In the genomic region with DNA sequence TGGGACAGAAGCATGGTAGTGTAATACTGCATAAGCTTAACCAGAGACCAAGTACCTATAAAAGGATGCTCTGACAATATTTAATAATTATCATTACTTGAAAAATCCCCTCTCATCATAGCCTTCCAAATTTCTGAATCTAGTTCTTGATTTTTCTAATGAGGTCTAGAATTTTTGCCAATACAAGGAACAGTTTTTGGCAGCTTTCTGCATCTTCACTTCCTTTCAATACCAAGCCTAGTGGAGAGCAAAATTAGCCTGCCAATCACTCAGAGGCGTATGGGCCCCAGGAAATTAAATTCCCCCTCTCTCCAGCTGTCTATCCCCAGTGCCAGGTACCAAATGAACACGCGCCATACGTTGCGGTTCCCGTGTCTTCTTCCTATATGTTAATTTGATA, we compare ENCODE assay signal across 25 cellular contexts.
"Had no signal": no experiment of that assay in that cellular context is flagged by ENCODE, and none has a peak within 500 bp of the region (broad histone marks: within the 10 kb centered on the region; RNA-seq: fewer than 3 reads in every experiment).

No MANE protein-coding gene starts in this region.

- H3K4me3 Mint-ChIP-seq: immature natural killer cell; naive B cell; nephron; stimulated activated effector memory CD8-positive, alpha-beta T cell treated with anti-CD3 and anti-CD28 coated beads, Interleukin-12 subunit alpha, Interleukin-12 subunit beta, amount 100 ng/mL, for 72 hours had no signal

- H2AFZ ChIP-seq: parathyroid adenoma had no signal

- H3K9me3 Mint-ChIP-seq: nephron had no signal

- H3K4me1 Mint-ChIP-seq: immature natural killer cell had no signal

- H3K4me1 ChIP-seq: colonic mucosa, esophagus muscularis mucosa, gastroesophageal sphincter, left ventricle myocardium inferior, lower lobe of right lung, parathyroid adenoma, psoas muscle, right lobe of liver, testis, transverse colon had no signal

- H3K4me3 ChIP-seq: colonic mucosa, esophagus muscularis mucosa, gastroesophageal sphincter, left ventricle myocardium inferior, lower lobe of right lung, psoas muscle, right lobe of liver, testis, transverse colon had no signal

- H3K36me3 Mint-ChIP-seq: immature natural killer cell; naive B cell; stimulated activated effector memory CD8-positive, alpha-beta T cell treated with anti-CD3 and anti-CD28 coated beads, Interleukin-12 subunit alpha, Interleukin-12 subunit beta, amount 100 ng/mL, for 72 hours had no signal

- DNase-seq: cerebellar nuclear complex; colonic mucosa; effector memory CD4-positive, alpha-beta T cell; glutamatergic neuron; immature natural killer cell; left cardiac atrium; left ventricle myocardium inferior; lower lobe of right lung; mesenchymal stem cell; naive B cell; psoas muscle; retina; right lobe of liver; stimulated activated CD4-positive, alpha-beta T cell treated with anti-CD3 and anti-CD28 coated beads, Interleukin-4, amount 100 ng/mL, for 1 hour; stimulated activated CD8-positive, alpha-beta memory T cell treated with anti-CD3 and anti-CD28 coated beads, Interleukin-4, amount 100 ng/mL, for 48 hours; stimulated activated naive CD8-positive, alpha-beta T cell treated with anti-CD3 and anti-CD28 coated beads, Interleukin-15, Interleukin-2, amounts not matched to agents 100 U/mL and 50 U/mL, for 24 hours; testis; transverse colon had no signal

- H3K36me3 ChIP-seq: colonic mucosa, esophagus muscularis mucosa, gastroesophageal sphincter, left ventricle myocardium inferior, lower lobe of right lung, right lobe of liver, transverse colon had no signal

- H3K9me3 ChIP-seq: colonic mucosa, esophagus muscularis mucosa, gastroesophageal sphincter, left ventricle myocardium inferior, lower lobe of right lung, psoas muscle, right lobe of liver, testis, transverse colon had no signal

- H3K9ac ChIP-seq: parathyroid adenoma had no signal

- H3K27me3 ChIP-seq: colonic mucosa, esophagus muscularis mucosa, right lobe of liver, testis, transverse colon had no signal

- FAIRE-seq: keratinocyte had no signal

- H3K27ac Mint-ChIP-seq: immature natural killer cell; naive B cell; nephron; stimulated activated effector memory CD8-positive, alpha-beta T cell treated with anti-CD3 and anti-CD28 coated beads, Interleukin-12 subunit alpha, Interleukin-12 subunit beta, amount 100 ng/mL, for 72 hours had no signal

- H3K79me2 ChIP-seq: parathyroid adenoma had no signal

- H3K27ac ChIP-seq: colonic mucosa, epithelial cell of prostate, esophagus muscularis mucosa, gastroesophageal sphincter, left ventricle myocardium inferior, lower lobe of right lung, parathyroid adenoma, psoas muscle, right lobe of liver, testis, transverse colon had no signal
